In genomic region chr14:53306267-53306721, GRCh38 we compare ENCODE assay signal across 8 cellular contexts.
A peak's percentile ranks its signal among the peaks of the same experiment; 100 is the strongest.
DNase-seq lines count a peak whose midpoint lies in the region; ATAC-seq and FAIRE-seq lines count a peak whose summit lies in the region.

No MANE protein-coding gene starts in this region.

- POLR2A ChIA-PET in activated CD4-positive, alpha-beta memory T cell treated with anti-CD3 and anti-CD28 coated beads for 36 hours (lab: Charles Lee) = no interaction called here

- peak overlapping the region; percentile 55 for H3K4me3 Mint-ChIP-seq in activated CD4-positive, alpha-beta memory T cell treated with anti-CD3 and anti-CD28 coated beads for 36 hours
- H3K4me3 Mint-ChIP-seq in stimulated activated naive B cell treated with anti-CD40 and anti-IgM and Interleukin-4, amounts not matched to agents 10 μg/mL and 1 μg/mL and 100 μg/mL, for 72 hours = peak overlapping the region; percentile 69

- H3K36me3 Mint-ChIP-seq in activated CD4-positive, alpha-beta memory T cell treated with anti-CD3 and anti-CD28 coated beads for 36 hours = peaks cover 3% of the 10 kb centered on the region
- peaks cover 2 to 4% of the 10 kb centered on the region in 2 donors for H3K36me3 Mint-ChIP-seq in stimulated activated naive B cell treated with anti-CD40 and anti-IgM and Interleukin-4, amounts not matched to agents 10 μg/mL and 1 μg/mL and 100 μg/mL, for 72 hours

- peak; percentile 71 for ATAC-seq in GM19395 (IDR thresholded peaks at IDR 0.05; ENCODE audit: unreplicated experiment)
- peak; percentile 46 to 53 for ATAC-seq in stimulated activated naive B cell treated with anti-CD40 and anti-IgM and Interleukin-4, amounts not matched to agents 10 μg/mL and 1 μg/mL and 100 μg/mL, for 72 hours (replicated peaks)

- H3K4me1 Mint-ChIP-seq in activated CD4-positive, alpha-beta memory T cell treated with anti-CD3 and anti-CD28 coated beads for 36 hours (ENCODE audit: low read depth) = peaks cover 6% of the 10 kb centered on the region
- peaks cover 9 to 23% of the 10 kb centered on the region in 2 donors for H3K4me1 Mint-ChIP-seq in stimulated activated naive B cell treated with anti-CD40 and anti-IgM and Interleukin-4, amounts not matched to agents 10 μg/mL and 1 μg/mL and 100 μg/mL, for 72 hours

- CTCF ChIA-PET in activated CD4-positive, alpha-beta memory T cell treated with anti-CD3 and anti-CD28 coated beads for 36 hours (lab: Charles Lee) = interaction anchor here (0.7 to 4.1 kb wide), 17 partner anchors 11 to 1530 kb away, joined by 3 to 56 read pairs (median 4); no protein-coding TSS in a partner anchor

- intact Hi-C loops in activated CD4-positive, alpha-beta memory T cell treated with anti-CD3 and anti-CD28 coated beads for 36 hours (cut with micrococcal nuclease) = loop anchor here (1.0 to 5.0 kb wide), 3 partner anchors 251 to 483 kb away; no protein-coding TSS in a partner anchor

- DNase-seq in AG20443 (ENCODE audit: low spot score) (peak; percentile 73), NCI-H2171 treated with DMSO at 0.1 percent for 48 hours (lab: John Stamatoyannopoulos, UW) (peak; percentile 64), midbrain (lab: John Stamatoyannopoulos, UW) (peak; percentile 83), RCC 7860 (ENCODE audit: low spot score) (no peak)
- DNase-seq in activated CD4-positive, alpha-beta memory T cell treated with anti-CD3 and anti-CD28 coated beads for 36 hours = peak; percentile 58
- no peak for DNase-seq in stimulated activated naive B cell treated with anti-CD40 and anti-IgM and Interleukin-4, amounts not matched to agents 10 μg/mL and 1 μg/mL and 100 μg/mL, for 72 hours

- H3K27ac Mint-ChIP-seq in activated CD4-positive, alpha-beta memory T cell treated with anti-CD3 and anti-CD28 coated beads for 36 hours = peak overlapping the region; percentile 40
- H3K27ac Mint-ChIP-seq in stimulated activated naive B cell treated with anti-CD40 and anti-IgM and Interleukin-4, amounts not matched to agents 10 μg/mL and 1 μg/mL and 100 μg/mL, for 72 hours = no peak overlapping the region

- H3K27me3 Mint-ChIP-seq in activated CD4-positive, alpha-beta memory T cell treated with anti-CD3 and anti-CD28 coated beads for 36 hours = peaks cover 1% of the 10 kb centered on the region
- H3K27me3 Mint-ChIP-seq in stimulated activated naive B cell treated with anti-CD40 and anti-IgM and Interleukin-4, amounts not matched to agents 10 μg/mL and 1 μg/mL and 100 μg/mL, for 72 hours = peaks cover 6 to 8% of the 10 kb centered on the region in 2 donors

- H3K9me3 Mint-ChIP-seq in activated CD4-positive, alpha-beta memory T cell treated with anti-CD3 and anti-CD28 coated beads for 36 hours = peaks cover 6% of the 10 kb centered on the region
- peaks cover 3 to 4% of the 10 kb centered on the region in 2 donors for H3K9me3 Mint-ChIP-seq in stimulated activated naive B cell treated with anti-CD40 and anti-IgM and Interleukin-4, amounts not matched to agents 10 μg/mL and 1 μg/mL and 100 μg/mL, for 72 hours

- peak; percentile 92 for FAIRE-seq in endometrium (lab: Jason Lieb, UNC)
- FAIRE-seq in RCC 7860 (lab: Jason Lieb, UNC) = no peak

Comparison
In these comparisons a context has a peak if more than half of its experiments do, and no peak if none do; other contexts are left out.
1. DNase-seq: peak in AG20443 (single experiment), NCI-H2171 treated with DMSO at 0.1 percent for 48 hours (single experiment), activated CD4-positive, alpha-beta memory T cell treated with anti-CD3 and anti-CD28 coated beads for 36 hours (single experiment) and midbrain (single experiment); none in stimulated activated naive B cell treated with anti-CD40 and anti-IgM and Interleukin-4, amounts not matched to agents 10 μg/mL and 1 μg/mL and 100 μg/mL, for 72 hours (single experiment) and RCC 7860 (single experiment).